17 cellular contexts compared by ENCODE assay signal in genomic region chr1:17434591-17434990, GRCh38. TPM values are rescaled to one million over a fixed set of nuclear protein-coding genes. Genes with fewer than 3 reads are reported as not detected.
DNase-seq lines count a peak whose midpoint lies in the region; ATAC-seq, FAIRE-seq and TF ChIP-seq lines count a peak whose summit lies in the region.
"Had no signal": no experiment of that assay in that cellular context is flagged by ENCODE, and none has a peak within 500 bp of the region (broad histone marks: within the 10 kb centered on the region; RNA-seq: fewer than 3 reads in every experiment).

No MANE protein-coding gene starts in this region.

- H3K9ac ChIP-seq in kidney (ENCODE audit: low read length in 2 of 2), result no peak overlapping the region

- intact Hi-C loops in activated T-helper 1 cell treated with anti-CD3 and anti-CD28 coated beads, Interleukin-12 subunit alpha, Interleukin-12 subunit beta, Interleukin-2, Interleukin-4 antibody, amounts not matched to agents 30 ng/mL and 10 ng/mL and 1 ng/mL, durations not matched to agents 14 hours and 24 hours and 36 hours (cut with micrococcal nuclease), result loop anchor here (10.0 kb wide), 1 partner anchor 1910 kb away; the partner anchor contains the start of genes CASP9 and DNAJC16
- intact Hi-C loops in kidney (cut with DNase I), result no loop called here

- DNase-seq in stimulated activated naive CD8-positive, alpha-beta T cell treated with anti-CD3 and anti-CD28 coated beads, Interleukin-15, Interleukin-2, amounts not matched to agents 100 U/mL and 50 U/mL, for 24 hours, result no peak
- no peak for DNase-seq in activated T-helper 1 cell treated with anti-CD3 and anti-CD28 coated beads, Interleukin-12 subunit alpha, Interleukin-12 subunit beta, Interleukin-2, Interleukin-4 antibody, amounts not matched to agents 30 ng/mL and 10 ng/mL and 1 ng/mL, durations not matched to agents 14 hours and 24 hours and 36 hours (ENCODE audit: low spot score)
- DNase-seq in kidney (peak; percentile 39), GM19238 (ENCODE audit: insufficient read length, low spot score) (no peak), cortex of kidney (lab: John Stamatoyannopoulos, UW) (no peak), NCI-H69 (lab: John Stamatoyannopoulos, UW) (no peak)
- DNase-seq: activated CD4-positive, CD25-positive, alpha-beta regulatory T cell treated with anti-CD3 and anti-CD28 coated beads, Interleukin-2, amount 50 U/mL, for 72 hours; activated T-cell treated with anti-CD3 and anti-CD28 coated beads for 4 hours; adrenal gland; central memory CD4-positive, alpha-beta T cell; effector memory CD4-positive, alpha-beta T cell; GDM1; NCI-H1436 treated with DMSO at 0.1 percent for 48 hours; SIG-M5 had no signal

- H3K36me3 ChIP-seq in kidney (ENCODE audit: control insufficient read depth in 1 of 2, insufficient read depth in 2 of 2, low read length in 2 of 2), result peaks cover 0 to 3% of the 10 kb centered on the region in 2 donors

- no peak for ATAC-seq in stimulated activated naive CD8-positive, alpha-beta T cell treated with anti-CD3 and anti-CD28 coated beads, Interleukin-15, Interleukin-2, amounts not matched to agents 100 U/mL and 50 U/mL, for 24 hours
- ATAC-seq in HG02798 (IDR thresholded peaks at IDR 0.05; ENCODE audit: poor library complexity, unreplicated experiment), result no peak

- no peaks in the 10 kb centered on the region for H3K9me3 Mint-ChIP-seq in stimulated activated naive CD8-positive, alpha-beta T cell treated with anti-CD3 and anti-CD28 coated beads, Interleukin-15, Interleukin-2, amounts not matched to agents 100 ng/mL and 50 ng/mL, for 24 hours
- no peaks in the 10 kb centered on the region for H3K9me3 Mint-ChIP-seq in activated T-helper 1 cell treated with anti-CD3 and anti-CD28 coated beads, Interleukin-12 subunit alpha, Interleukin-12 subunit beta, Interleukin-2, Interleukin-4 antibody, amounts not matched to agents 30 ng/mL and 10 ng/mL and 1 ng/mL, durations not matched to agents 14 hours and 24 hours and 36 hours

- H3K27me3 Mint-ChIP-seq in stimulated activated naive CD8-positive, alpha-beta T cell treated with anti-CD3 and anti-CD28 coated beads, Interleukin-15, Interleukin-2, amounts not matched to agents 100 ng/mL and 50 ng/mL, for 24 hours, result no peaks in the 10 kb centered on the region
- H3K27me3 Mint-ChIP-seq in activated T-helper 1 cell treated with anti-CD3 and anti-CD28 coated beads, Interleukin-12 subunit alpha, Interleukin-12 subunit beta, Interleukin-2, Interleukin-4 antibody, amounts not matched to agents 30 ng/mL and 10 ng/mL and 1 ng/mL, durations not matched to agents 14 hours and 24 hours and 36 hours (ENCODE audit: insufficient read depth), result no peaks in the 10 kb centered on the region

- H3K9me3 ChIP-seq in kidney (ENCODE audit: control insufficient read depth in 1 of 2, low read length in 2 of 2), result no peaks in the 10 kb centered on the region
- H3K9me3 ChIP-seq: adrenal gland had no signal

- H3K4me1 ChIP-seq in kidney (ENCODE audit: control insufficient read depth in 1 of 2, insufficient read depth in 1 of 2, low read depth in 1 of 2, low read length in 2 of 2), result peaks cover 7 to 8% of the 10 kb centered on the region in 2 donors

- H3K4me3 ChIP-seq in kidney (ENCODE audit: low read length in 2 of 2), result no peak overlapping the region
- H3K4me3 ChIP-seq: adrenal gland had no signal

- peaks cover 60% of the 10 kb centered on the region for H3K4me1 Mint-ChIP-seq in stimulated activated naive CD8-positive, alpha-beta T cell treated with anti-CD3 and anti-CD28 coated beads, Interleukin-15, Interleukin-2, amounts not matched to agents 100 ng/mL and 50 ng/mL, for 24 hours (ENCODE audit: low read depth)
- peaks cover 16% of the 10 kb centered on the region for H3K4me1 Mint-ChIP-seq in activated T-helper 1 cell treated with anti-CD3 and anti-CD28 coated beads, Interleukin-12 subunit alpha, Interleukin-12 subunit beta, Interleukin-2, Interleukin-4 antibody, amounts not matched to agents 30 ng/mL and 10 ng/mL and 1 ng/mL, durations not matched to agents 14 hours and 24 hours and 36 hours (ENCODE audit: low read depth)

- FAIRE-seq in kidney (lab: Jason Lieb, UNC), result no peak
- FAIRE-seq: GM12892 had no signal

- no peak for TF ChIP-seq CTCF in kidney (IDR thresholded peaks at IDR 0.05; ENCODE audit: borderline replicate concordance, extremely low read depth, insufficient read depth)

- H3K27ac Mint-ChIP-seq in stimulated activated naive CD8-positive, alpha-beta T cell treated with anti-CD3 and anti-CD28 coated beads, Interleukin-15, Interleukin-2, amounts not matched to agents 100 ng/mL and 50 ng/mL, for 24 hours, result peak overlapping the region; percentile 21
- H3K27ac Mint-ChIP-seq in activated T-helper 1 cell treated with anti-CD3 and anti-CD28 coated beads, Interleukin-12 subunit alpha, Interleukin-12 subunit beta, Interleukin-2, Interleukin-4 antibody, amounts not matched to agents 30 ng/mL and 10 ng/mL and 1 ng/mL, durations not matched to agents 14 hours and 24 hours and 36 hours, result no peak overlapping the region

- H3K36me3 Mint-ChIP-seq in stimulated activated naive CD8-positive, alpha-beta T cell treated with anti-CD3 and anti-CD28 coated beads, Interleukin-15, Interleukin-2, amounts not matched to agents 100 ng/mL and 50 ng/mL, for 24 hours (ENCODE audit: low read depth), result peaks cover 57% of the 10 kb centered on the region
- peaks cover 24% of the 10 kb centered on the region for H3K36me3 Mint-ChIP-seq in activated T-helper 1 cell treated with anti-CD3 and anti-CD28 coated beads, Interleukin-12 subunit alpha, Interleukin-12 subunit beta, Interleukin-2, Interleukin-4 antibody, amounts not matched to agents 30 ng/mL and 10 ng/mL and 1 ng/mL, durations not matched to agents 14 hours and 24 hours and 36 hours (ENCODE audit: low read depth)

- H3K27ac ChIP-seq in kidney (ENCODE audit: low read depth in 2 of 2, low read length in 2 of 2), result no peak overlapping the region
- H3K27ac ChIP-seq: adrenal gland had no signal

- H3K4me3 Mint-ChIP-seq in stimulated activated naive CD8-positive, alpha-beta T cell treated with anti-CD3 and anti-CD28 coated beads, Interleukin-15, Interleukin-2, amounts not matched to agents 100 ng/mL and 50 ng/mL, for 24 hours, result peak overlapping the region; percentile 13
- peak overlapping the region; percentile 47 for H3K4me3 Mint-ChIP-seq in activated T-helper 1 cell treated with anti-CD3 and anti-CD28 coated beads, Interleukin-12 subunit alpha, Interleukin-12 subunit beta, Interleukin-2, Interleukin-4 antibody, amounts not matched to agents 30 ng/mL and 10 ng/mL and 1 ng/mL, durations not matched to agents 14 hours and 24 hours and 36 hours

RNA-seq across cellular contexts. Expression of gene RCC2, which starts 4.9 kb away (rescaled TPM):
- 238 and 246 TPM in 2 replicates for total RNA-seq in activated T-helper 1 cell treated with anti-CD3 and anti-CD28 coated beads, Interleukin-12 subunit alpha, Interleukin-12 subunit beta, Interleukin-2, Interleukin-4 antibody, amounts not matched to agents 30 ng/mL and 10 ng/mL and 1 ng/mL, durations not matched to agents 14 hours and 24 hours and 36 hours
- 46.8 TPM for total RNA-seq in kidney
- 16.1 TPM for polyA plus RNA-seq in kidney (ENCODE audit: insufficient read depth, low read depth, low replicate concordance)
